10 cellular contexts compared by ENCODE assay signal in the genomic region with DNA sequence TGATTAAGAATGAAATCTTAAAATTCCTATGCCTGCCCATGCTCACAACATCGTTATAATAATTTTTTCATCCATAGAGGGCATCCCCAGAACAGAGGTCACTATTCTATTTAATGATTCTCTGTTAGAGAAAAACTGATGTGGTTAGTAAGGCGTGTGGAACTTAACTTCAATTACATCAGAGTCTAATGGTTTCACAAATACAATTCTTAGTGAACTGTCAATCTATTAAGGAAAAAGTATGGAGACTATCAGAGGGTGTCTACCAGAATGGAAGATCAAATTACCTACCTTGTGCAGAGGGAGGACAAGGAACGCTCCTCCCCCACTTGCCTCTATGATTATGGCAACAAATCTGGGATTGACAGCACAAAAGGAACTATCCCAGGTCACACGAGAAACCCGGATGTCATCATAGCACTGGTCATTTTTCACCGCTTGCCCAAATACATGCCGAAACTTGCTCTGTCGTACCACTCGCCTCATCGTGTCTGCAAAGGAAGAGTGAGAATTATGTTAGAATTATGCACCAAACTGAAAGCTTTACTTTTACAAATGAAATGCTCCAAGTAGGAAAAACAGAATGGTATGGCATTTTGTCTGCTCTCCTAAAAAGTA. TPM values are rescaled to one million over a fixed set of nuclear protein-coding genes. Genes with fewer than 3 reads are reported as not detected.
DNase-seq lines count a peak whose midpoint lies in the region; ATAC-seq and TF ChIP-seq lines count a peak whose summit lies in the region.
"Had no signal": no experiment of that assay in that cellular context is flagged by ENCODE, and none has a peak within 500 bp of the region (broad histone marks: within the 10 kb centered on the region; RNA-seq: fewer than 3 reads in every experiment).

No MANE protein-coding gene starts in this region.

- H3K36me3 ChIP-seq in GM23248 (ENCODE audit: low read depth), result peaks cover 55% of the 10 kb centered on the region
- peaks cover 29% of the 10 kb centered on the region for H3K36me3 ChIP-seq in RWPE2 (ENCODE audit: low read depth)
- no peaks in the 10 kb centered on the region for H3K36me3 ChIP-seq in prostate gland
- H3K36me3 ChIP-seq in A673 (ENCODE audit: insufficient read depth, low read length, poor library complexity, severe bottlenecking), result peaks cover 20% of the 10 kb centered on the region

- peaks cover 90% of the 10 kb centered on the region for H3F3A ChIP-seq in GM23248 (ENCODE audit: insufficient read depth)

- H3K4me3 ChIP-seq in GM23248 (peak overlapping the region; percentile 33), RWPE2 (ENCODE audit: severe bottlenecking) (peak overlapping the region; percentile 5), fibroblast of the aortic adventitia (ENCODE audit: low read depth, low read length) (peak overlapping the region; percentile 11), prostate gland (no peak overlapping the region), A673 (ENCODE audit: low read depth, low read length, poor library complexity, severe bottlenecking) (no peak overlapping the region)

- no peak for TF ChIP-seq CTCF in RWPE2 (IDR thresholded peaks at IDR 0.05; ENCODE audit: poor library complexity, severe bottlenecking)
- TF ChIP-seq CTCF in fibroblast of the aortic adventitia (IDR thresholded peaks at IDR 0.05; ENCODE audit: insufficient read depth, low read length), result no peak
- TF ChIP-seq CTCF in prostate gland (IDR thresholded peaks at IDR 0.05), result no peak
- no peak for TF ChIP-seq CTCF in A673 (conservative IDR thresholded peaks at IDR 0.05; ENCODE audit: low read depth, low read length)

- DNase-seq in GM23248 (peak; percentile 31), RWPE2 (ENCODE audit: low spot score) (peak; percentile 85), fibroblast of the aortic adventitia (ENCODE audit: low read depth) (peak; percentile 42), prostate gland (ENCODE audit: low spot score) (peak; percentile 30), head of caudate nucleus (no peak), A673 (ENCODE audit: low spot score) (no peak), CD1c-positive myeloid dendritic cell (ENCODE audit: extremely low spot score) (no peak)
- DNase-seq: activated T-cell treated with anti-CD3 and anti-CD28 coated beads, Interleukin-2, amount 50 U/mL, for 1 hour; GOT3 had no signal

- ATAC-seq in RWPE2 (ENCODE audit: low read depth) (peak; percentile 68), GM21390 (IDR thresholded peaks at IDR 0.05; ENCODE audit: unreplicated experiment) (no peak)

- no peak for TF ChIP-seq POLR2A in prostate gland (IDR thresholded peaks at IDR 0.05)

- peaks cover 98% of the 10 kb centered on the region for H3K79me2 ChIP-seq in GM23248 (ENCODE audit: insufficient read depth)

- intact Hi-C loops in prostate gland (cut with DNase I), result no loop called here
- intact Hi-C loops in head of caudate nucleus (cut with DNase I), result no loop called here
- intact Hi-C loops in A673 (cut with micrococcal nuclease; ENCODE audit: unreplicated experiment), result no loop called here

- H4K20me1 ChIP-seq in GM23248 (ENCODE audit: insufficient read depth), result no peaks in the 10 kb centered on the region; the same call in 1 of the 2 replicates

- H3K4me1 ChIP-seq in GM23248 (ENCODE audit: insufficient read depth) (peaks cover 63% of the 10 kb centered on the region), RWPE2 (ENCODE audit: insufficient read depth, poor library complexity, severe bottlenecking) (peaks cover 50% of the 10 kb centered on the region), prostate gland (replicated peaks) (peaks cover 5% of the 10 kb centered on the region), A673 (ENCODE audit: insufficient read depth, low read length, poor library complexity, severe bottlenecking) (peaks cover 49% of the 10 kb centered on the region)

- CTCF ChIA-PET in A673 (lab: Charles Lee), result no interaction called here

- in situ Hi-C loops in GM23248 (cut with MboI), result no loop called here

- POLR2A ChIA-PET in A673 (lab: Charles Lee; ENCODE audit: low non-redundant PET), result no interaction called here

- H3K27me3 ChIP-seq in GM23248 (replicated peaks; ENCODE audit: insufficient read depth), result no peaks in the 10 kb centered on the region
- no peaks in the 10 kb centered on the region for H3K27me3 ChIP-seq in RWPE2 (ENCODE audit: insufficient read depth, poor library complexity, severe bottlenecking)
- H3K27me3 ChIP-seq in prostate gland (replicated peaks; ENCODE audit: insufficient read depth), result no peaks in the 10 kb centered on the region
- no peaks in the 10 kb centered on the region for H3K27me3 ChIP-seq in A673 (replicated peaks; ENCODE audit: insufficient read depth, low read depth, low read length, poor library complexity)

- peak overlapping the region; percentile 72 for H3K4me2 ChIP-seq in GM23248 (ENCODE audit: unreplicated experiment)

- WGBS in GM23248 (ENCODE audit: low coverage in 1 of 2, low lambda C conversion rate in 2 of 2, missing lambda C conversion rate in 2 of 2), 2 experiments, result 50% methylated on average over 10 of the region's 10 CpGs
- whole genome bisulfite sequencing in prostate gland, result 49% methylated on average over 10 of the region's 10 CpGs

- H2AFZ ChIP-seq in GM23248, result no peak overlapping the region

- H3K9me3 ChIP-seq in GM23248 (ENCODE audit: low read depth) (no peaks in the 10 kb centered on the region), RWPE2 (ENCODE audit: severe bottlenecking) (no peaks in the 10 kb centered on the region), prostate gland (no peaks in the 10 kb centered on the region), A673 (ENCODE audit: low read depth, low read length, poor library complexity, severe bottlenecking) (no peaks in the 10 kb centered on the region)

- H3K27ac ChIP-seq in GM23248, result peak overlapping the region; percentile 73
- H3K27ac ChIP-seq in RWPE2 (ENCODE audit: poor library complexity, severe bottlenecking), result peak overlapping the region; percentile 99
- peak overlapping the region; percentile 47 to 71 for H3K27ac ChIP-seq in prostate gland
- no peak overlapping the region for H3K27ac ChIP-seq in A673 (ENCODE audit: low read depth, low read length, poor library complexity, severe bottlenecking)

- no peaks in the 10 kb centered on the region for H3K9me2 ChIP-seq in GM23248 (ENCODE audit: insufficient read depth)

- H3K9ac ChIP-seq in GM23248, result peak overlapping the region; percentile 66

- no TSS peak for BruUV-seq in A673 (replicated peaks; lab: Mats Ljungman, UMichigan)

RNA-seq across cellular contexts. Expression of a gene that starts 30.4 kb away (rescaled TPM):
- 170 and 172 TPM in 2 replicates for total RNA-seq in GM23248 (2014; rRNA removed; shearing (Covaris generic))
- 401 and 403 TPM in 2 replicates for polyA plus RNA-seq in GM23248 (2016; fragmentation: Nextera tagmentation; extraction: Ambion mirVana)
- total RNA-seq in fibroblast of the aortic adventitia (ENCODE audit: low replicate concordance), result 202 and 234 TPM in 2 replicates
- 100 to 1,000 TPM in 1 of 2 donors, 10 to 100 TPM in 1; 34.9 to 105 TPM for total RNA-seq in prostate gland
- 206 and 208 TPM in 2 replicates for total RNA-seq in A673 (2021)

Comparison
In these comparisons a context has a peak if more than half of its experiments do, and no peak if none do; other contexts are left out.
1. DNase-seq: peak in GM23248 (single experiment), RWPE2 (single experiment), fibroblast of the aortic adventitia (single experiment) and prostate gland (single experiment); none in head of caudate nucleus (0 of 42), A673 (single experiment) and CD1c-positive myeloid dendritic cell (single experiment).
2. H3K4me3 ChIP-seq: peak in GM23248 (single experiment), RWPE2 (single experiment) and fibroblast of the aortic adventitia (single experiment); none in prostate gland (0 of 2) and A673 (single experiment).